16 cellular contexts compared by ENCODE assay signal in the genomic region with DNA sequence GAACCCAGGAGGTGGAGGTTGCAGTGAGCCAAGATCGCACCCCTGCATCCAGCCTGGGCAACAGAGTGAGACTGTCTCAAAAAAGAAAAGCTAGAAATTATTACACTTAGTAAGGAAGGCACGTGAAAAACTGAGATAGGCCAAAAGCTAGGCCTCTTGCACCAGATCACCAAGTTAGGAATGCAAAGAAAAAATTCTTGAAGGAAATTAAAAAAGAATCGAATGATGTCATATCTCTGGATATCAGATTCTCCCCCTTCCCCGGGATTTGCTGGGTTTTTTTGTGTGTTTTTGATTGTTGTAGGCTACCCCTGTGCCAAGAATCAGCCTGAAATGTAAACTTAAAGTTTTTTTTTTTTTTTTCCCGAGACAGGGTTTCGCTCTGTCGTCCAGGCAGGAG. TPM values are rescaled to one million over a fixed set of nuclear protein-coding genes. Genes with fewer than 3 reads are reported as not detected.
DNase-seq lines count a peak whose midpoint lies in the region; ATAC-seq and TF ChIP-seq lines count a peak whose summit lies in the region.
"Had no signal": no experiment of that assay in that cellular context is flagged by ENCODE, and none has a peak within 500 bp of the region (broad histone marks: within the 10 kb centered on the region; RNA-seq: fewer than 3 reads in every experiment).

No MANE protein-coding gene starts in this region.

- H3K27me3 Mint-ChIP-seq in activated T-helper 17 cell treated with anti-CD3 and anti-CD28 coated beads, Interleukin-2, amount 50 U/mL, for 72 hours: no peaks in the 10 kb centered on the region
- H3K27me3 Mint-ChIP-seq: B cell; CD4-positive, CD25-positive, alpha-beta regulatory T cell had no signal

- WGBS in sigmoid colon, 2 donors: 82 to 88% methylated on average over 7 of the region's 7 CpGs
- 85 to 87% methylated on average over 7 of the region's 7 CpGs for WGBS in lower leg skin, 2 donors

- H3K9me3 ChIP-seq in sigmoid colon: no peaks in the 10 kb centered on the region
- H3K9me3 ChIP-seq: Caco-2, SJCRH30 had no signal

- intact Hi-C loops in sigmoid colon (cut with DNase I) (no loop called here), lower leg skin (cut with DNase I; ENCODE audit: low total_unique reads) (no loop called here)

- H3K27ac Mint-ChIP-seq in activated T-helper 17 cell treated with anti-CD3 and anti-CD28 coated beads, Interleukin-2, amount 50 U/mL, for 72 hours: peak overlapping the region; percentile 19
- H3K27ac Mint-ChIP-seq: B cell had no signal

- no peak for TF ChIP-seq EP300 in sigmoid colon (IDR thresholded peaks at IDR 0.05)

- DNase-seq in AG08396 (ENCODE audit: low spot score) (peak; percentile 35), fibroblast of gingiva (ENCODE audit: low read depth) (peak; percentile 32), sigmoid colon (no peak), NCI-H187 treated with DMSO at 0.1 percent for 48 hours (lab: John Stamatoyannopoulos, UW) (no peak), lower leg skin (ENCODE audit: low spot score in 2 of 2) (no peak)
- no peak for DNase-seq in activated CD4-positive, CD25-positive, alpha-beta regulatory T cell (lab: John Stamatoyannopoulos, UW)
- DNase-seq: Caco-2; CD4-positive, CD25-positive, alpha-beta regulatory T cell; EL; NCI-H1930; NCI-H446; NCI-H748 treated with DMSO at 0.1 percent for 48 hours; SJCRH30 had no signal

- H3K9me3 Mint-ChIP-seq in activated T-helper 17 cell treated with anti-CD3 and anti-CD28 coated beads, Interleukin-2, amount 50 U/mL, for 72 hours: no peaks in the 10 kb centered on the region
- H3K9me3 Mint-ChIP-seq: CD4-positive, CD25-positive, alpha-beta regulatory T cell had no signal

- TF ChIP-seq CTCF in sigmoid colon (IDR thresholded peaks at IDR 0.05) (no peak), lower leg skin (IDR thresholded peaks at IDR 0.05) (no peak)

- peak overlapping the region in 3 of 4 donors; percentile 22 to 47 (median 34) for H3K27ac ChIP-seq in sigmoid colon
- H3K27ac ChIP-seq: SJCRH30 had no signal

- peaks cover 9% of the 10 kb centered on the region for H3K4me1 Mint-ChIP-seq in activated T-helper 17 cell treated with anti-CD3 and anti-CD28 coated beads, Interleukin-2, amount 50 U/mL, for 72 hours

- no peak overlapping the region for H3K4me3 ChIP-seq in sigmoid colon
- no peak overlapping the region for H3K4me3 ChIP-seq in lower leg skin (ENCODE audit: low read depth, poor library complexity, severe bottlenecking)
- H3K4me3 ChIP-seq: SJCRH30 had no signal

- peaks cover 57% of the 10 kb centered on the region for H3K36me3 Mint-ChIP-seq in activated T-helper 17 cell treated with anti-CD3 and anti-CD28 coated beads, Interleukin-2, amount 50 U/mL, for 72 hours (ENCODE audit: low read depth)

- H3K27me3 ChIP-seq in sigmoid colon: no peaks in the 10 kb centered on the region
- H3K27me3 ChIP-seq: SJCRH30 had no signal

- peaks cover 0 to 46% (median 4%) of the 10 kb centered on the region in 4 donors for H3K36me3 ChIP-seq in sigmoid colon

- TF ChIP-seq POLR2A in sigmoid colon (IDR thresholded peaks at IDR 0.05) (no peak), lower leg skin (IDR thresholded peaks at IDR 0.05) (no peak)

- no peak overlapping the region for H3K4me3 Mint-ChIP-seq in activated T-helper 17 cell treated with anti-CD3 and anti-CD28 coated beads, Interleukin-2, amount 50 U/mL, for 72 hours
- H3K4me3 Mint-ChIP-seq: B cell; CD4-positive, CD25-positive, alpha-beta regulatory T cell had no signal

- no peak for ATAC-seq in activated T-helper 17 cell treated with anti-CD3 and anti-CD28 coated beads, Interleukin-2, amount 50 U/mL, for 72 hours (replicated peaks)
- ATAC-seq in GM19397 (IDR thresholded peaks at IDR 0.05; ENCODE audit: unreplicated experiment): no peak

- peaks cover 0 to 39% (median 35%) of the 10 kb centered on the region in 4 donors for H3K4me1 ChIP-seq in sigmoid colon

RNA-seq across cellular contexts. Expression of a gene that starts 17.4 kb away (rescaled TPM):
- total RNA-seq in activated T-helper 17 cell treated with anti-CD3 and anti-CD28 coated beads, Interleukin-2, amount 50 U/mL, for 72 hours: 10 to 100 TPM; 28.7 to 32.0 TPM
- total RNA-seq in sigmoid colon: 10 to 100 TPM; 11.0 to 26.9 (median 14.7) TPM
- 10 to 100 TPM in 2 of 3 donors, 1 to 10 TPM in 1; 7.8 to 23.1 (median 10.2) TPM for polyA plus RNA-seq in sigmoid colon
- 10 to 100 TPM; 34.3 to 49.6 (median 37.8) TPM for total RNA-seq in lower leg skin

Comparison
In these comparisons a context has a peak if more than half of its experiments do, and no peak if none do; other contexts are left out.
1. DNase-seq: peak in AG08396 (single experiment) and fibroblast of gingiva (single experiment); none in sigmoid colon (single experiment), NCI-H187 treated with DMSO at 0.1 percent for 48 hours (single experiment), lower leg skin (0 of 2) and activated CD4-positive, CD25-positive, alpha-beta regulatory T cell (0 of 4).